In genomic region chr21:26715878-26716506, GRCh38 we compare ENCODE assay signal across 8 cellular contexts.
DNase-seq lines count a peak whose midpoint lies in the region; ATAC-seq and TF ChIP-seq lines count a peak whose summit lies in the region.

No MANE protein-coding gene starts in this region.

- H3K27me3 Mint-ChIP-seq in CD4-positive, alpha-beta T cell: peaks cover 4% of the 10 kb centered on the region

- no peak overlapping the region for H3K27ac Mint-ChIP-seq in CD4-positive, alpha-beta T cell

- H3K4me3 ChIP-seq in lower lobe of right lung (no peak overlapping the region), tibial nerve (no peak overlapping the region)

- intact Hi-C loops in lower lobe of right lung (cut with DNase I): no loop called here
- intact Hi-C loops in CD4-positive, alpha-beta T cell (cut with DNase I, micrococcal nuclease): loop anchor here (5.0 kb wide), 2 partner anchors 819 to 834 kb away; no protein-coding TSS in a partner anchor

- H3K27ac ChIP-seq in lower lobe of right lung (no peak overlapping the region), tibial nerve (no peak overlapping the region)
- no peak overlapping the region for H3K27ac ChIP-seq in CD4-positive, alpha-beta T cell (ENCODE audit: low read depth, low read length)

- no peaks in the 10 kb centered on the region for H3K9me3 ChIP-seq in lower lobe of right lung
- H3K9me3 ChIP-seq in tibial nerve: no peaks in the 10 kb centered on the region
- no peaks in the 10 kb centered on the region for H3K9me3 ChIP-seq in CD4-positive, alpha-beta T cell (ENCODE audit: control insufficient read depth, low read length)

- POLR2A ChIA-PET in CD4-positive, alpha-beta T cell (lab: Charles Lee): no interaction called here

- no peaks in the 10 kb centered on the region for H3K9me3 Mint-ChIP-seq in CD4-positive, alpha-beta T cell

- H3K27me3 ChIP-seq in lower lobe of right lung (ENCODE audit: low read depth) (no peaks in the 10 kb centered on the region), tibial nerve (no peaks in the 10 kb centered on the region)
- peaks cover 4% of the 10 kb centered on the region for H3K27me3 ChIP-seq in CD4-positive, alpha-beta T cell (ENCODE audit: control insufficient read depth, insufficient read depth, low read length)

- no peak overlapping the region for H3K4me3 Mint-ChIP-seq in CD4-positive, alpha-beta T cell

- H3K4me1 ChIP-seq in lower lobe of right lung (peaks cover 5% of the 10 kb centered on the region), tibial nerve (peaks cover 0 to 12% (median 0%) of the 10 kb centered on the region in 4 donors)

- no peaks in the 10 kb centered on the region for H3K36me3 Mint-ChIP-seq in CD4-positive, alpha-beta T cell (ENCODE audit: low read depth)

- TF ChIP-seq EP300 in tibial nerve (IDR thresholded peaks at IDR 0.05): no peak

- TF ChIP-seq POLR2A in tibial nerve (IDR thresholded peaks at IDR 0.05): no peak

- peak; percentile 15 for DNase-seq in NCI-H2029 treated with DMSO at 0.1 percent for 48 hours (lab: John Stamatoyannopoulos, UW)
- no peak for DNase-seq in NCI-H2029 (lab: John Stamatoyannopoulos, UW)
- DNase-seq in RPMI7951 (ENCODE audit: low read depth): peak; percentile 33
- peak; percentile 68 for DNase-seq in ecto neural progenitor cell (ENCODE audit: low spot score)
- DNase-seq in lower lobe of right lung: peak; percentile 44
- DNase-seq in tibial nerve (ENCODE audit: low spot score in 2 of 2): peak in 1 of 2 donors; percentile 52
- DNase-seq in CD4-positive, alpha-beta T cell: no peak

- CTCF ChIA-PET in CD4-positive, alpha-beta T cell (lab: Charles Lee): no interaction called here

- peak; percentile 73 for ATAC-seq in HG03103 (IDR thresholded peaks at IDR 0.05; ENCODE audit: low read depth, unreplicated experiment)
- peak; percentile 85 for ATAC-seq in lower lobe of right lung
- no peak for ATAC-seq in CD4-positive, alpha-beta T cell (ENCODE audit: poor library complexity)

- H3K36me3 ChIP-seq in lower lobe of right lung (no peaks in the 10 kb centered on the region), tibial nerve (no peaks in the 10 kb centered on the region)

- no peaks in the 10 kb centered on the region for H3K4me1 Mint-ChIP-seq in CD4-positive, alpha-beta T cell (ENCODE audit: low read depth)

- TF ChIP-seq CTCF in lower lobe of right lung (IDR thresholded peaks at IDR 0.05) (peak; percentile 80), tibial nerve (IDR thresholded peaks at IDR 0.05) (peak; percentile 23 to 72 (median 56))
- TF ChIP-seq CTCF in CD4-positive, alpha-beta T cell (IDR thresholded peaks at IDR 0.05): no peak

- WGBS in tibial nerve, 2 donors: 17 to 18% methylated on average over 7 of the region's 7 CpGs

Comparison
In these comparisons a context has a peak if more than half of its experiments do, and no peak if none do; other contexts are left out.
1. DNase-seq: peak in NCI-H2029 treated with DMSO at 0.1 percent for 48 hours (single experiment), RPMI7951 (single experiment), ecto neural progenitor cell (single experiment) and lower lobe of right lung (single experiment); none in NCI-H2029 (single experiment) and CD4-positive, alpha-beta T cell (0 of 10).